In genomic region chr1:44296794-44297193, GRCh38 we compare ENCODE assay signal across 27 cellular contexts.
"Had no signal": no experiment of that assay in that cellular context is flagged by ENCODE, and none has a peak within 500 bp of the region (broad histone marks: within the 10 kb centered on the region; RNA-seq: fewer than 3 reads in every experiment).

No MANE protein-coding gene starts in this region.

- H3K27ac Mint-ChIP-seq: activated naive CD4-positive, alpha-beta T cell treated with anti-CD3 and anti-CD28 coated beads for 36 hours; activated naive CD8-positive, alpha-beta T cell treated with anti-CD3 and anti-CD28 coated beads for 36 hours; activated T-helper 1 cell treated with anti-CD3 and anti-CD28 coated beads, Interleukin-12 subunit alpha, Interleukin-12 subunit beta, Interleukin-2, Interleukin-4 antibody, amounts not matched to agents 30 ng/mL and 10 ng/mL and 1 ng/mL, durations not matched to agents 14 hours and 24 hours and 36 hours had no signal

- H3K9me3 Mint-ChIP-seq: activated naive CD4-positive, alpha-beta T cell treated with anti-CD3 and anti-CD28 coated beads for 36 hours; activated naive CD8-positive, alpha-beta T cell treated with anti-CD3 and anti-CD28 coated beads for 36 hours; activated T-helper 1 cell treated with anti-CD3 and anti-CD28 coated beads, Interleukin-12 subunit alpha, Interleukin-12 subunit beta, Interleukin-2, Interleukin-4 antibody, amounts not matched to agents 30 ng/mL and 10 ng/mL and 1 ng/mL, durations not matched to agents 14 hours and 24 hours and 36 hours had no signal

- H3K27ac ChIP-seq: adrenal gland, ascending aorta, brain microvascular endothelial cell, esophagus muscularis mucosa, foreskin keratinocyte, heart right ventricle, left lung, ovary, prostate gland, right atrium auricular region, spleen, tibial nerve, VCaP had no signal

- DNase-seq: activated CD4-positive, alpha-beta T cell treated with anti-CD3 and anti-CD28 coated beads for 4 hours; activated CD4-positive, alpha-beta T cell treated with anti-CD3 and anti-CD28 coated beads, Interleukin-2, amount 50 U/mL, for 4 hours; activated CD8-positive, alpha-beta memory T cell treated with anti-CD3 and anti-CD28 coated beads for 24 hours; activated effector memory CD4-positive, alpha-beta T cell treated with anti-CD3 and anti-CD28 coated beads, Interleukin-2, amount 50 U/mL, for 16 hours; activated naive CD4-positive, alpha-beta T cell treated with anti-CD3 and anti-CD28 coated beads for 36 hours; activated naive CD8-positive, alpha-beta T cell treated with anti-CD3 and anti-CD28 coated beads for 36 hours; activated T-cell treated with anti-CD3 and anti-CD28 coated beads, Interleukin-2, amount 50 U/mL, for 1 hour; adrenal gland; brain microvascular endothelial cell; central memory CD4-positive, alpha-beta T cell; foreskin keratinocyte; heart right ventricle; kidney glomerular epithelial cell; left lung; mesendoderm; ovary; spleen; stimulated activated CD4-positive, alpha-beta T cell treated with anti-CD3 and anti-CD28 coated beads, Interleukin-2, amount 100 ng/mL, for 48 hours; stimulated activated naive CD4-positive, alpha-beta T cell treated with Interleukin-2 at 50 U/mL for 16 hours had no signal

- H3K27me3 ChIP-seq: adrenal gland, ascending aorta, brain microvascular endothelial cell, esophagus muscularis mucosa, foreskin keratinocyte, heart right ventricle, left lung, ovary, right atrium auricular region, spleen, tibial nerve had no signal

- H3K4me3 ChIP-seq: adrenal gland, ascending aorta, esophagus muscularis mucosa, heart right ventricle, left lung, lung, ovary, prostate gland, right atrium auricular region, spleen, tibial nerve had no signal

- H3K27me3 Mint-ChIP-seq: activated naive CD8-positive, alpha-beta T cell treated with anti-CD3 and anti-CD28 coated beads for 36 hours had no signal

- H3K4me1 ChIP-seq: ascending aorta, foreskin keratinocyte, prostate gland had no signal

- H3K9me3 ChIP-seq: adrenal gland, ascending aorta, esophagus muscularis mucosa, heart right ventricle, left lung, ovary, prostate gland, right atrium auricular region, spleen, tibial nerve had no signal

- H3K4me3 Mint-ChIP-seq: activated naive CD4-positive, alpha-beta T cell treated with anti-CD3 and anti-CD28 coated beads for 36 hours; activated naive CD8-positive, alpha-beta T cell treated with anti-CD3 and anti-CD28 coated beads for 36 hours; activated T-helper 1 cell treated with anti-CD3 and anti-CD28 coated beads, Interleukin-12 subunit alpha, Interleukin-12 subunit beta, Interleukin-2, Interleukin-4 antibody, amounts not matched to agents 30 ng/mL and 10 ng/mL and 1 ng/mL, durations not matched to agents 14 hours and 24 hours and 36 hours had no signal

- H3K36me3 ChIP-seq: ovary had no signal
